In genomic region chr2:11753452-11753885, GRCh38 we compare ENCODE assay signal across 1 cellular context.
TF ChIP-seq lines count a peak whose summit lies in the region.

No MANE protein-coding gene starts in this region.

TF ChIP-seq in GM23338, 12 proteins besides CTCF, POLR2A, EP300 and RAD21 (continued from another document):
- TF ChIP-seq ZNF462 (CRISPR knock-in tag; IDR thresholded peaks at IDR 0.05), result no peak
